In genomic region chr15:87312221-87312620, GRCh38 we compare ENCODE assay signal across 21 cellular contexts.
A peak's percentile ranks its signal among the peaks of the same experiment; 100 is the strongest.
DNase-seq lines count a peak whose midpoint lies in the region; ATAC-seq, FAIRE-seq and TF ChIP-seq lines count a peak whose summit lies in the region.
"Had no signal": no experiment of that assay in that cellular context is flagged by ENCODE, and none has a peak within 500 bp of the region (broad histone marks: within the 10 kb centered on the region; RNA-seq: fewer than 3 reads in every experiment).

No MANE protein-coding gene starts in this region.

- H3K36me3 ChIP-seq in mesenchymal stem cell (ENCODE audit: control insufficient read depth in 1 of 2, insufficient read depth in 2 of 2, low read depth in 1 of 2, low read length in 2 of 2): no peaks in the 10 kb centered on the region
- no peaks in the 10 kb centered on the region for H3K36me3 ChIP-seq in pancreas

- no peaks in the 10 kb centered on the region for H3K4me1 ChIP-seq in mesenchymal stem cell (ENCODE audit: control insufficient read depth, insufficient read depth, low read depth, low read length)
- no peaks in the 10 kb centered on the region for H3K4me1 ChIP-seq in pancreas

- H3K9ac ChIP-seq in mesenchymal stem cell (ENCODE audit: low read length): no peak overlapping the region

- no peak for FAIRE-seq in pancreas (lab: Jason Lieb, UNC)
- FAIRE-seq: GM12878 had no signal

- no peak overlapping the region for H3K14ac ChIP-seq in mesenchymal stem cell (ENCODE audit: low read length in 2 of 2)

- no peak overlapping the region for H3K4me2 ChIP-seq in mesenchymal stem cell (ENCODE audit: low read length, poor library complexity, severe bottlenecking)

- intact Hi-C loops in pancreas (cut with DNase I): no loop called here

- in situ Hi-C loops in astrocyte of the spinal cord (cut with HindIII; ENCODE audit: low sequenced_read_pairs): no loop called here

- H3K79me1 ChIP-seq in mesenchymal stem cell (replicated peaks; ENCODE audit: low read length, poor library complexity, severe bottlenecking): no peaks in the 10 kb centered on the region

- H3K4me1 Mint-ChIP-seq in progenitor cell of endocrine pancreas (ENCODE audit: low read depth): peaks cover 6% of the 10 kb centered on the region
- H3K4me1 Mint-ChIP-seq: B cell had no signal

- H2AK5ac ChIP-seq in mesenchymal stem cell (ENCODE audit: low read length, severe bottlenecking): no peak overlapping the region

- peak overlapping the region; percentile 27 for H4K91ac ChIP-seq in mesenchymal stem cell (ENCODE audit: low read length)

- no peak overlapping the region for H3K18ac ChIP-seq in mesenchymal stem cell (ENCODE audit: low read depth in 1 of 2, low read length in 2 of 2)

- H3K36me3 Mint-ChIP-seq in progenitor cell of endocrine pancreas (ENCODE audit: insufficient read depth): no peaks in the 10 kb centered on the region

- H3K27ac ChIP-seq in mesenchymal stem cell (ENCODE audit: low read length, poor library complexity, severe bottlenecking) (no peak overlapping the region), pancreas (no peak overlapping the region)
- H3K27ac ChIP-seq: 22Rv1, RWPE1 had no signal

- peaks cover 3% of the 10 kb centered on the region for H3K27me3 Mint-ChIP-seq in progenitor cell of endocrine pancreas
- H3K27me3 Mint-ChIP-seq: B cell had no signal

- no peak overlapping the region for H2BK12ac ChIP-seq in mesenchymal stem cell (ENCODE audit: low read length in 2 of 2)

- H4K8ac ChIP-seq in mesenchymal stem cell (ENCODE audit: low read length): peak overlapping the region; percentile 64

- H2BK15ac ChIP-seq in mesenchymal stem cell (ENCODE audit: low read depth, poor library complexity, severe bottlenecking): no peak overlapping the region

- H3K4me3 Mint-ChIP-seq in progenitor cell of endocrine pancreas (ENCODE audit: low read depth): no peak overlapping the region
- H3K4me3 Mint-ChIP-seq: B cell had no signal

- no peaks in the 10 kb centered on the region for H3K27me3 ChIP-seq in mesenchymal stem cell (ENCODE audit: control insufficient read depth in 1 of 2, insufficient read depth in 1 of 2, low read length in 2 of 2)
- no peaks in the 10 kb centered on the region for H3K27me3 ChIP-seq in pancreas

- H2BK5ac ChIP-seq in mesenchymal stem cell (ENCODE audit: low read depth, low read length, poor library complexity, severe bottlenecking): no peak overlapping the region

- no peak overlapping the region for H3K4ac ChIP-seq in mesenchymal stem cell (ENCODE audit: low read depth in 1 of 2, low read length in 2 of 2)

- no peak overlapping the region for H2BK120ac ChIP-seq in mesenchymal stem cell (ENCODE audit: low read depth, low read length)

- H3K23ac ChIP-seq in mesenchymal stem cell (ENCODE audit: low read length in 2 of 2): no peak overlapping the region

- WGBS in mesenchymal stem cell: 53% methylated on average over 3 of the region's 3 CpGs
- 39 to 46% methylated on average over 3 of the region's 3 CpGs for WGBS in pancreas, 2 donors

- no peak overlapping the region for H3K27ac Mint-ChIP-seq in progenitor cell of endocrine pancreas
- H3K27ac Mint-ChIP-seq: B cell had no signal

- no peak overlapping the region for H3K4me3 ChIP-seq in astrocyte of the spinal cord (ENCODE audit: low read depth, low read length)
- H3K4me3 ChIP-seq in mesenchymal stem cell (ENCODE audit: insufficient read depth in 1 of 2, low read depth in 1 of 2, low read length in 2 of 2): no peak overlapping the region
- no peak overlapping the region for H3K4me3 ChIP-seq in pancreas
- H3K4me3 ChIP-seq: GM12878 had no signal

- DNase-seq in DMS 273 (lab: John Stamatoyannopoulos, UW; ENCODE audit: unreplicated experiment) (peak; percentile 0), DMS 273 treated with DMSO at 0.1 percent for 48 hours (lab: John Stamatoyannopoulos, UW) (no peak), astrocyte of the spinal cord (ENCODE audit: low read depth, low spot score) (peak; percentile 15), mesenchymal stem cell (no peak), pancreas (no peak), progenitor cell of endocrine pancreas (ENCODE audit: low spot score, unreplicated experiment) (no peak)
- DNase-seq in stimulated activated naive CD4-positive, alpha-beta T cell treated with Interleukin-2 at 50 U/mL for 16 hours (lab: John Stamatoyannopoulos, UW): no peak
- DNase-seq: Calu3, GDM1, NCI-H1092, NCI-H1417 treated with DMSO at 0.1 percent for 48 hours, NCI-H1694 treated with DMSO at 0.1 percent for 48 hours, NCI-H2081, NCI-H2227 treated with DMSO at 0.1 percent for 48 hours, NCI-H526 treated with DMSO at 0.1 percent for 48 hours, SHP77 had no signal

- H2AFZ ChIP-seq in mesenchymal stem cell (ENCODE audit: low read depth, low read length): no peak overlapping the region

- TF ChIP-seq CTCF in astrocyte of the spinal cord (IDR thresholded peaks at IDR 0.05; ENCODE audit: low read depth, low read length) (no peak), pancreas (IDR thresholded peaks at IDR 0.05) (no peak), progenitor cell of endocrine pancreas (IDR thresholded peaks at IDR 0.05; ENCODE audit: unreplicated experiment) (no peak)

- no peaks in the 10 kb centered on the region for H3K9me3 Mint-ChIP-seq in progenitor cell of endocrine pancreas (ENCODE audit: low read depth)

- H3K9me3 ChIP-seq in mesenchymal stem cell (ENCODE audit: control insufficient read depth, low read length) (no peaks in the 10 kb centered on the region), pancreas (no peaks in the 10 kb centered on the region)

- ATAC-seq in pancreas: no peak
- ATAC-seq: GM12878, HCT116 had no signal

Comparison
In these comparisons a context has a peak if more than half of its experiments do, and no peak if none do; other contexts are left out.
1. DNase-seq: peak in DMS 273 (single experiment) and astrocyte of the spinal cord (single experiment); none in DMS 273 treated with DMSO at 0.1 percent for 48 hours (single experiment), mesenchymal stem cell (single experiment), stimulated activated naive CD4-positive, alpha-beta T cell treated with Interleukin-2 at 50 U/mL for 16 hours (single experiment), pancreas (0 of 6) and progenitor cell of endocrine pancreas (single experiment).